ENCODE assay signal across 7 cellular contexts in genomic region chr6:26422329-26422728, GRCh38. TPM values are rescaled to one million over a fixed set of nuclear protein-coding genes. Genes with fewer than 3 reads are reported as not detected.
A peak's percentile ranks its signal among the peaks of the same experiment; 100 is the strongest.
DNase-seq lines count a peak whose midpoint lies in the region; ATAC-seq and TF ChIP-seq lines count a peak whose summit lies in the region.
"Had no signal": no experiment of that assay in that cellular context is flagged by ENCODE, and none has a peak within 500 bp of the region (broad histone marks: within the 10 kb centered on the region; RNA-seq: fewer than 3 reads in every experiment).

No MANE protein-coding gene starts in this region.

- POLR2A ChIA-PET in CD8-positive, alpha-beta memory T cell (lab: Charles Lee), result no interaction called here
- POLR2A ChIA-PET in activated B cell treated with CpG ODN at 0.5 μM for 24 hours (lab: Charles Lee) (interaction anchor here (0.6 kb wide), 1 partner anchor 34 kb away, joined by 3 read pairs; no protein-coding TSS in a partner anchor), RWPE1 (lab: Yijun Ruan, JAX; ENCODE audit: low non-redundant PET) (no interaction called here)

- H3K4me1 Mint-ChIP-seq in CD8-positive, alpha-beta memory T cell, result peaks cover 12 to 32% (median 18%) of the 10 kb centered on the region in 3 donors
- peaks cover 5% of the 10 kb centered on the region for H3K4me1 Mint-ChIP-seq in activated B cell treated with CpG ODN at 0.5 μM for 24 hours
- peaks cover 16% of the 10 kb centered on the region for H3K4me1 Mint-ChIP-seq in activated T-helper 2 cell treated with anti-CD3 and anti-CD28 coated beads, Interferon-gamma antibody, Interleukin-2, Interleukin-4, amounts not matched to agents 10 μg/mL and 5 μg/mL and 100 μg/mL, durations not matched to agents 14 hours and 24 hours and 36 hours (ENCODE audit: low read depth)

- no peak overlapping the region for H3K27ac ChIP-seq in CD8-positive, alpha-beta memory T cell (ENCODE audit: low read depth, low read length)
- H3K27ac ChIP-seq in RWPE1, result no peak overlapping the region

- peak overlapping the region in 6 of 7 donors; percentile 12 to 64 (median 38) for H3K4me3 Mint-ChIP-seq in CD8-positive, alpha-beta memory T cell
- peak overlapping the region; percentile 29 for H3K4me3 Mint-ChIP-seq in activated B cell treated with CpG ODN at 0.5 μM for 24 hours
- no peak overlapping the region for H3K4me3 Mint-ChIP-seq in activated T-helper 2 cell treated with anti-CD3 and anti-CD28 coated beads, Interferon-gamma antibody, Interleukin-2, Interleukin-4, amounts not matched to agents 10 μg/mL and 5 μg/mL and 100 μg/mL, durations not matched to agents 14 hours and 24 hours and 36 hours (ENCODE audit: low read depth)

- CTCF ChIA-PET in CD8-positive, alpha-beta memory T cell (lab: Charles Lee), result no interaction called here
- CTCF ChIA-PET in activated B cell treated with CpG ODN at 0.5 μM for 24 hours (lab: Charles Lee), result no interaction called here
- CTCF ChIA-PET in RWPE1 (lab: Yijun Ruan, JAX), result no interaction called here

- peaks cover 5 to 25% (median 7%) of the 10 kb centered on the region in 3 donors for H3K36me3 Mint-ChIP-seq in CD8-positive, alpha-beta memory T cell
- no peaks in the 10 kb centered on the region for H3K36me3 Mint-ChIP-seq in activated B cell treated with CpG ODN at 0.5 μM for 24 hours (ENCODE audit: low read depth)
- H3K36me3 Mint-ChIP-seq in activated T-helper 2 cell treated with anti-CD3 and anti-CD28 coated beads, Interferon-gamma antibody, Interleukin-2, Interleukin-4, amounts not matched to agents 10 μg/mL and 5 μg/mL and 100 μg/mL, durations not matched to agents 14 hours and 24 hours and 36 hours (ENCODE audit: low read depth), result peaks cover 22% of the 10 kb centered on the region

- no peak overlapping the region for H2AFZ ChIP-seq in neuron (ENCODE audit: low read depth, low read length)

- H3K27me3 ChIP-seq in CD8-positive, alpha-beta memory T cell (ENCODE audit: insufficient read depth, low read length, poor library complexity, severe bottlenecking), result no peaks in the 10 kb centered on the region
- no peaks in the 10 kb centered on the region for H3K27me3 ChIP-seq in neuron (ENCODE audit: insufficient read depth, low read length)

- ATAC-seq in activated B cell treated with CpG ODN at 0.5 μM for 24 hours (ENCODE audit: low read depth), result no peak

- peaks cover 0 to 4% (median 2%) of the 10 kb centered on the region in 5 donors for H3K9me3 Mint-ChIP-seq in CD8-positive, alpha-beta memory T cell
- peaks cover 7% of the 10 kb centered on the region for H3K9me3 Mint-ChIP-seq in activated B cell treated with CpG ODN at 0.5 μM for 24 hours
- H3K9me3 Mint-ChIP-seq in activated T-helper 2 cell treated with anti-CD3 and anti-CD28 coated beads, Interferon-gamma antibody, Interleukin-2, Interleukin-4, amounts not matched to agents 10 μg/mL and 5 μg/mL and 100 μg/mL, durations not matched to agents 14 hours and 24 hours and 36 hours, result peaks cover 13% of the 10 kb centered on the region

- no peak for DNase-seq in CD8-positive, alpha-beta memory T cell
- DNase-seq in activated B cell treated with CpG ODN at 0.5 μM for 24 hours (no peak), RWPE1 (ENCODE audit: low spot score) (no peak), NCI-H2081 (lab: John Stamatoyannopoulos, UW) (no peak)
- no peak for DNase-seq in activated T-helper 2 cell treated with anti-CD3 and anti-CD28 coated beads, Interferon-gamma antibody, Interleukin-2, Interleukin-4, amounts not matched to agents 10 μg/mL and 5 μg/mL and 100 μg/mL, durations not matched to agents 14 hours and 24 hours and 36 hours (ENCODE audit: low spot score)
- DNase-seq: activated effector memory CD4-positive, alpha-beta T cell treated with Interleukin-2 at 50 U/mL for 16 hours had no signal

- H3K4me1 ChIP-seq in CD8-positive, alpha-beta memory T cell (ENCODE audit: insufficient read depth, low read length), result peaks cover 12% of the 10 kb centered on the region
- H3K4me1 ChIP-seq in neuron (ENCODE audit: insufficient read depth, low read length), result peaks cover 13% of the 10 kb centered on the region

- peak overlapping the region in 1 of 8 donors; percentile 43 for H3K27ac Mint-ChIP-seq in CD8-positive, alpha-beta memory T cell
- H3K27ac Mint-ChIP-seq in activated B cell treated with CpG ODN at 0.5 μM for 24 hours, result peak overlapping the region; percentile 56
- no peak overlapping the region for H3K27ac Mint-ChIP-seq in activated T-helper 2 cell treated with anti-CD3 and anti-CD28 coated beads, Interferon-gamma antibody, Interleukin-2, Interleukin-4, amounts not matched to agents 10 μg/mL and 5 μg/mL and 100 μg/mL, durations not matched to agents 14 hours and 24 hours and 36 hours

- no peaks in the 10 kb centered on the region for H3K27me3 Mint-ChIP-seq in CD8-positive, alpha-beta memory T cell
- no peaks in the 10 kb centered on the region for H3K27me3 Mint-ChIP-seq in activated B cell treated with CpG ODN at 0.5 μM for 24 hours
- H3K27me3 Mint-ChIP-seq in activated T-helper 2 cell treated with anti-CD3 and anti-CD28 coated beads, Interferon-gamma antibody, Interleukin-2, Interleukin-4, amounts not matched to agents 10 μg/mL and 5 μg/mL and 100 μg/mL, durations not matched to agents 14 hours and 24 hours and 36 hours (ENCODE audit: low read depth), result no peaks in the 10 kb centered on the region

- TF ChIP-seq CTCF in activated B cell treated with CpG ODN at 0.5 μM for 24 hours (IDR thresholded peaks at IDR 0.05), result no peak
- TF ChIP-seq CTCF in RWPE1 (conservative IDR thresholded peaks at IDR 0.05; ENCODE audit: low read depth), result no peak

- intact Hi-C loops in activated B cell treated with CpG ODN at 0.5 μM for 24 hours (cut with micrococcal nuclease), result loop anchor here (5.0 kb wide), 3 partner anchors 40 to 245 kb away; partner anchors contain the start of gene BTN2A2
- intact Hi-C loops in activated T-helper 2 cell treated with anti-CD3 and anti-CD28 coated beads, Interferon-gamma antibody, Interleukin-2, Interleukin-4, amounts not matched to agents 10 μg/mL and 5 μg/mL and 100 μg/mL, durations not matched to agents 14 hours and 24 hours and 36 hours (cut with micrococcal nuclease), result loop anchor here (5.0 kb wide), 3 partner anchors 35 to 80 kb away; partner anchors contain the start of genes BTN2A1 and BTN2A2

- no peaks in the 10 kb centered on the region for H3K9me3 ChIP-seq in CD8-positive, alpha-beta memory T cell (ENCODE audit: low read length)
- H3K9me3 ChIP-seq in neuron (ENCODE audit: low read length), result peaks cover 2% of the 10 kb centered on the region

- H3K4me3 ChIP-seq in CD8-positive, alpha-beta memory T cell (ENCODE audit: low read length), result no peak overlapping the region
- peak overlapping the region; percentile 66 for H3K4me3 ChIP-seq in neuron (ENCODE audit: low read length)

- H3K36me3 ChIP-seq in CD8-positive, alpha-beta memory T cell (ENCODE audit: insufficient read depth, low read length), result no peaks in the 10 kb centered on the region
- peaks cover 18% of the 10 kb centered on the region for H3K36me3 ChIP-seq in neuron (ENCODE audit: insufficient read depth, low read length)

RNA-seq across cellular contexts. Expression of gene BTN3A3, which starts 18.0 kb away (rescaled TPM):
- 10 to 100 TPM; 32.8 to 37.1 TPM for total RNA-seq in CD8-positive, alpha-beta memory T cell
- 75.5 TPM for polyA plus RNA-seq in CD8-positive, alpha-beta memory T cell
- 51.9 and 54.1 TPM in 2 replicates for total RNA-seq in activated B cell treated with CpG ODN at 0.5 μM for 24 hours
- total RNA-seq in activated T-helper 2 cell treated with anti-CD3 and anti-CD28 coated beads, Interferon-gamma antibody, Interleukin-2, Interleukin-4, amounts not matched to agents 10 μg/mL and 5 μg/mL and 100 μg/mL, durations not matched to agents 14 hours and 24 hours and 36 hours, result 36.4 and 41.9 TPM in 2 replicates

RNA-seq across cellular contexts. Expression of gene BTN3A1, which starts 20.3 kb away (rescaled TPM):
- total RNA-seq in CD8-positive, alpha-beta memory T cell, result 10 to 100 TPM; 30.8 to 31.5 TPM
- 85.0 TPM for polyA plus RNA-seq in CD8-positive, alpha-beta memory T cell
- total RNA-seq in activated B cell treated with CpG ODN at 0.5 μM for 24 hours, result 55.4 and 61.7 TPM in 2 replicates
- 34.8 and 38.6 TPM in 2 replicates for total RNA-seq in activated T-helper 2 cell treated with anti-CD3 and anti-CD28 coated beads, Interferon-gamma antibody, Interleukin-2, Interleukin-4, amounts not matched to agents 10 μg/mL and 5 μg/mL and 100 μg/mL, durations not matched to agents 14 hours and 24 hours and 36 hours

RNA-seq across cellular contexts. Expression of gene BTN2A1, which starts 35.4 kb away (rescaled TPM):
- total RNA-seq in CD8-positive, alpha-beta memory T cell, result 10 to 100 TPM; 24.0 to 26.4 TPM
- 14.4 TPM for polyA plus RNA-seq in CD8-positive, alpha-beta memory T cell
- total RNA-seq in activated B cell treated with CpG ODN at 0.5 μM for 24 hours, result 39.7 and 45.1 TPM in 2 replicates
- 20.2 and 23.0 TPM in 2 replicates for total RNA-seq in activated T-helper 2 cell treated with anti-CD3 and anti-CD28 coated beads, Interferon-gamma antibody, Interleukin-2, Interleukin-4, amounts not matched to agents 10 μg/mL and 5 μg/mL and 100 μg/mL, durations not matched to agents 14 hours and 24 hours and 36 hours

RNA-seq across cellular contexts. Expression of gene BTN2A2, which starts 39.4 kb away (rescaled TPM):
- 10 to 100 TPM; 18.0 to 19.0 TPM for total RNA-seq in CD8-positive, alpha-beta memory T cell
- 6.8 TPM for polyA plus RNA-seq in CD8-positive, alpha-beta memory T cell
- 77.5 and 79.9 TPM in 2 replicates for total RNA-seq in activated B cell treated with CpG ODN at 0.5 μM for 24 hours
- 23.9 and 24.6 TPM in 2 replicates for total RNA-seq in activated T-helper 2 cell treated with anti-CD3 and anti-CD28 coated beads, Interferon-gamma antibody, Interleukin-2, Interleukin-4, amounts not matched to agents 10 μg/mL and 5 μg/mL and 100 μg/mL, durations not matched to agents 14 hours and 24 hours and 36 hours

RNA-seq across cellular contexts. Expression of gene BTN3A2, which starts 57.3 kb away (rescaled TPM):
- 10 to 100 TPM; 36.4 to 38.7 TPM for total RNA-seq in CD8-positive, alpha-beta memory T cell
- polyA plus RNA-seq in CD8-positive, alpha-beta memory T cell, result 174 TPM
- 65.3 and 81.6 TPM in 2 replicates for total RNA-seq in activated B cell treated with CpG ODN at 0.5 μM for 24 hours
- total RNA-seq in activated T-helper 2 cell treated with anti-CD3 and anti-CD28 coated beads, Interferon-gamma antibody, Interleukin-2, Interleukin-4, amounts not matched to agents 10 μg/mL and 5 μg/mL and 100 μg/mL, durations not matched to agents 14 hours and 24 hours and 36 hours, result 61.2 and 63.2 TPM in 2 replicates
